ENCODE assay signal across 8 cellular contexts in the genomic region with DNA sequence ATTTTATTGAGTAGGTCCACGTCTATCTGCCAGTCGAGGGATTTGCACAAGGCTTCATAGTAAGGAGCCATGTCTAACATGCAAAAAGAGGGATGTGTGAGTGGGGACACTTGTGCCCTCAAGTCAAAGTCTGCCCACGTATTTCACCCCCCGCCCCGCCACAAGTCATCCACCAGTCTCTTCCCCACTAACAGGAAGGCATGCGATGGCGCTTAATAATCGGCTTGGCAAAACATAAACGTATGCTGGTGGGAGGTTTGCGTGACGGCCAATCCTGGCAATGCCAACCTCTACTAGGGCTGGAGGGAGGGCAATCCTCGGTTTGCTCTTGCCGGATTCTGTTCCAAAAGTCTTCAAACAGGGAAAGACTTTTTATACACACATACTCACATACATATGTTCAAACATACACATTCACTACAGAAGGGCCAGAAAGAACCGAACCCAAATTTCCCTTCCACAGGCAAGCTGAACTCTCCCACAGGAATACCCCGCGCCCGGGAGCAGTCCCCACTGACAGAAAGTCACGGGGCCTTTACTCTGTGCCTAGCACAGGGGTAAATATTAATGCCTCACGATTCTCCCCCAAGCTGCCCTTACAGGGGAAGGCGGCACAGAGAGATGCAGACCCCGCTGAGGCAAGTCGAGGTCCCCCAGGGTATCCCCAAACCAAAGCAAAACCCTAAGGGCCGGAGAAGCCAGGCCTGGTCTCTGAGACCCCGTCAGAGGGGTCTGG. TPM values are rescaled to one million over a fixed set of nuclear protein-coding genes. Genes with fewer than 3 reads are reported as not detected.
DNase-seq lines count a peak whose midpoint lies in the region; ATAC-seq and TF ChIP-seq lines count a peak whose summit lies in the region.

No MANE protein-coding gene starts in this region.

- TF ChIP-seq CTCF in OCI-LY1 (IDR thresholded peaks at IDR 0.05; ENCODE audit: low read length) (no peak), body of pancreas (IDR thresholded peaks at IDR 0.05) (no peak), stomach (IDR thresholded peaks at IDR 0.05) (no peak)

- H3K9me2 ChIP-seq in OCI-LY1 (ENCODE audit: low read depth, low read length) = no peaks in the 10 kb centered on the region

- H3K4me1 ChIP-seq in OCI-LY1 (ENCODE audit: insufficient read depth, low read length, severe bottlenecking) (peaks cover 30% of the 10 kb centered on the region), body of pancreas (peaks cover 14% of the 10 kb centered on the region), stomach (peaks cover 15 to 42% (median 29%) of the 10 kb centered on the region in 4 donors)

- H3K4me3 ChIP-seq in OCI-LY1 (ENCODE audit: low read depth, low read length, poor library complexity, severe bottlenecking) (peak overlapping the region; percentile 92), body of pancreas (peak overlapping the region; percentile 66), stomach (peak overlapping the region; percentile 72 to 94 (median 84))

- H3K27me3 ChIP-seq in OCI-LY1 (ENCODE audit: insufficient read depth, low read length) (no peaks in the 10 kb centered on the region), body of pancreas (no peaks in the 10 kb centered on the region), stomach (peaks cover 0 to 6% (median 0%) of the 10 kb centered on the region in 3 donors)

- 7 to 15% methylated on average over 18 to 24 of the region's 24 CpGs for WGBS in body of pancreas, 2 donors
- WGBS in stomach, 5 donors = 12 to 15% (median 13%) methylated on average over 22 to 24 of the region's 24 CpGs

- peak; percentile 55 for ATAC-seq in body of pancreas
- peak; percentile 41 for ATAC-seq in left lobe of liver
- ATAC-seq in HG03432 (IDR thresholded peaks at IDR 0.05; ENCODE audit: unreplicated experiment) = no peak
- ATAC-seq in GM18505 (IDR thresholded peaks at IDR 0.05; ENCODE audit: unreplicated experiment) = no peak

- H3K36me3 ChIP-seq in OCI-LY1 (ENCODE audit: insufficient read depth, low read length) (peaks cover 47% of the 10 kb centered on the region), body of pancreas (replicated peaks in 1 of 2; ENCODE audit: insufficient read depth in 1 of 2, low read depth in 2 of 2) (peaks cover 0 to 10% of the 10 kb centered on the region in 2 donors), stomach (peaks cover 25 to 44% (median 40%) of the 10 kb centered on the region in 4 donors)

- no peak overlapping the region for H3K27ac ChIP-seq in OCI-LY1 (ENCODE audit: low read depth, low read length, poor library complexity, severe bottlenecking)
- peak overlapping the region; percentile 79 to 93 (median 88) for H3K27ac ChIP-seq in body of pancreas
- H3K27ac ChIP-seq in stomach = peak overlapping the region; percentile 84 to 91 (median 89)

- no peaks in the 10 kb centered on the region for H4K20me1 ChIP-seq in OCI-LY1 (ENCODE audit: insufficient read depth, low read length)

- 0 out of 2 replicates have a peak, but pooled peaks cover 2% of the 10 kb centered on the region for H3F3A ChIP-seq in OCI-LY1 (ENCODE audit: insufficient read depth, low read length)

- no peak overlapping the region for H2AFZ ChIP-seq in OCI-LY1 (ENCODE audit: low read length)

- intact Hi-C loops in body of pancreas (cut with DNase I) (no loop called here), stomach (cut with DNase I; ENCODE audit: low total_unique reads) (no loop called here)

- peak overlapping the region; percentile 77 for H3K4me2 ChIP-seq in OCI-LY1 (ENCODE audit: low read length)

- H3K9me3 ChIP-seq in OCI-LY1 (ENCODE audit: low read length) (no peaks in the 10 kb centered on the region), body of pancreas (no peaks in the 10 kb centered on the region), stomach (no peaks in the 10 kb centered on the region)

- H3K9ac ChIP-seq in OCI-LY1 (ENCODE audit: low read length) = peak overlapping the region; percentile 86

- TF ChIP-seq EP300 in stomach (IDR thresholded peaks at IDR 0.05) = no peak

- peaks cover 26% of the 10 kb centered on the region for H3K79me2 ChIP-seq in OCI-LY1 (ENCODE audit: insufficient read depth, low read length)

- peak in 2 of 3 donors; percentile 78 to 86 for TF ChIP-seq POLR2A in body of pancreas (IDR thresholded peaks at IDR 0.05)
- no peak for TF ChIP-seq POLR2A in stomach (IDR thresholded peaks at IDR 0.05)
- no peak for TF ChIP-seq POLR2A in GM18505 (IDR thresholded peaks at IDR 0.05; ENCODE audit: borderline replicate concordance, extremely low read depth, insufficient read depth, insufficient read length)

- peak; percentile 6 for DNase-seq in NCI-H748 (lab: John Stamatoyannopoulos, UW; ENCODE audit: unreplicated experiment)
- DNase-seq in NCI-H748 treated with DMSO at 0.1 percent for 48 hours (lab: John Stamatoyannopoulos, UW) = no peak
- DNase-seq in body of pancreas = peak; percentile 55 to 83 (median 66)
- peak; percentile 51 for DNase-seq in left lobe of liver (ENCODE audit: low spot score)
- no peak for DNase-seq in stomach

RNA-seq across cellular contexts. Expression of a gene that starts 0.7 kb away (rescaled TPM):
- total RNA-seq in body of pancreas (10 to 100 TPM; 88.7 to 98.3 TPM), left lobe of liver (31.8 TPM), stomach (10 to 100 TPM; 15.8 to 98.5 (median 57.4) TPM)
- polyA plus RNA-seq in stomach = 10 to 100 TPM; 53.4 to 66.9 (median 53.6) TPM

Comparison
In these comparisons a context has a peak if more than half of its experiments do, and no peak if none do; other contexts are left out.
1. DNase-seq: peak in NCI-H748 (single experiment), body of pancreas (4 of 4) and left lobe of liver (single experiment); none in NCI-H748 treated with DMSO at 0.1 percent for 48 hours (single experiment) and stomach (single experiment).
2. ATAC-seq: peak in body of pancreas (single experiment) and left lobe of liver (single experiment); none in HG03432 (single experiment) and GM18505 (single experiment).
3. POLR2A ChIP-seq: peak in body of pancreas (2 of 3); none in stomach (0 of 4) and GM18505 (single experiment).
4. Peak in every context shown above with its lines, with median percentiles within 50 percentile points of each other: H3K4me3 ChIP-seq.